7 cellular contexts compared by ENCODE assay signal in genomic region chr10:121665809-121666208, GRCh38.
"Had no signal": no experiment of that assay in that cellular context is flagged by ENCODE, and none has a peak within 500 bp of the region (broad histone marks: within the 10 kb centered on the region; RNA-seq: fewer than 3 reads in every experiment).

No MANE protein-coding gene starts in this region.

- H3K36me3 Mint-ChIP-seq: IgD-negative memory B cell had no signal

- H3K27ac Mint-ChIP-seq: GM23338, H9, IgD-negative memory B cell had no signal

- FAIRE-seq: H1, H54, HTR-8/SVneo had no signal

- H3K4me3 ChIP-seq: GM23338 had no signal

- H3K4me3 Mint-ChIP-seq: GM23338, H9, IgD-negative memory B cell had no signal

- H2AFZ ChIP-seq: GM23338 had no signal

- H3K4me2 ChIP-seq: GM23338 had no signal

- DNase-seq: H9, HCEC 1CT had no signal

- ATAC-seq: GM23338 had no signal
